Comparison of ENCODE assay signal across 8 cellular contexts in the genomic region with DNA sequence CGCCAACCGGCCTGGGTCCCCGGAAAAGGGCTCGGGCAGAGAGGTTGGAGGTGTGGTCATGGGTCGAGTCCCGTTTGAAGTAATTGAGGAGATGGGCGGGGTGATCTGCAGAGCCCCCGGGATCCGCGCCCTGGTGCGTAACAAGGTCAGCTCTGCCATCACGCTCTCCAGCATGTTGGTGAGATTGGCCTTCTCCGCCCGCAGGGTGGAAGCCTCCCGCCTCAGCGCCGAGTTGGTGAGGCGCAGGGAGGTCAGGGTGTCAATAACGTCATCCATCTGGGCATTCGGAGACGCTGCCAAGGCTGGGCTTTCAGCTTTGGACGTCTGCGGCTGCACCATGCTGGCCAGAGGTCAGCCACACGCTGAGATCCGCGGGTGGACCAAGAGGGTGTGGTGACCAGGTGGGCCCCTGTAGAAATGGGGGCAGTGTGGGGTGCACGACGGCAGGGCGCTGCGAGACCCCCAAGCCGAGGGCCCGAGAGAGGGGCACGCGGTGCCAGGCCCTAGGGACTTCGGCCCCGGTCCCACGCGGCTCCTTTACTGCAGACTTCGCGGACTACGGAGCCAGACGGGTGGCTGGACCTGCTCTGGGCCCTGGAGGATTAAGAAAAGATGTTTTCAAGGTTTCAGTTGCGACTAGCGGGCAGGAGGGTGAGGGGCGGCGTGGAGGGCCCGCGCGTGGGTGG. TPM values are rescaled to one million over a fixed set of nuclear protein-coding genes. Genes with fewer than 3 reads are reported as not detected.
DNase-seq lines count a peak whose midpoint lies in the region; ATAC-seq and TF ChIP-seq lines count a peak whose summit lies in the region.

No MANE protein-coding gene starts in this region.

- peak overlapping the region; percentile 77 for H3K4me3 ChIP-seq in rectal smooth muscle tissue (ENCODE audit: low read length)

- no peak for ATAC-seq in activated T-helper 17 cell treated with anti-CD3 and anti-CD28 coated beads, Interleukin-2, amount 50 U/mL, for 72 hours (replicated peaks)
- ATAC-seq in HG02885 (IDR thresholded peaks at IDR 0.05; ENCODE audit: poor library complexity, unreplicated experiment) = no peak

- H3K4me3 Mint-ChIP-seq in activated T-helper 17 cell treated with anti-CD3 and anti-CD28 coated beads, Interleukin-2, amount 50 U/mL, for 72 hours = peak overlapping the region; percentile 57
- peak overlapping the region; percentile 78 for H3K4me3 Mint-ChIP-seq in glutamatergic neuron (ENCODE audit: unreplicated experiment)

- no peak for TF ChIP-seq CTCF in glutamatergic neuron (IDR thresholded peaks at IDR 0.05; ENCODE audit: partially characterized antibody, unreplicated experiment)

- peak overlapping the region; percentile 48 for H3K27ac ChIP-seq in rectal smooth muscle tissue (ENCODE audit: low read depth, low read length)

- peaks cover 2% of the 10 kb centered on the region for H3K36me3 ChIP-seq in rectal smooth muscle tissue (ENCODE audit: control insufficient read depth, insufficient read depth, low read length)

- peak overlapping the region; percentile 68 for H3K27ac Mint-ChIP-seq in activated T-helper 17 cell treated with anti-CD3 and anti-CD28 coated beads, Interleukin-2, amount 50 U/mL, for 72 hours
- H3K27ac Mint-ChIP-seq in glutamatergic neuron (ENCODE audit: unreplicated experiment) = peak overlapping the region; percentile 82

- peak overlapping the region; percentile 36 for H3K9ac ChIP-seq in rectal smooth muscle tissue (ENCODE audit: low read length)

- peaks cover 2% of the 10 kb centered on the region for H3K27me3 Mint-ChIP-seq in activated T-helper 17 cell treated with anti-CD3 and anti-CD28 coated beads, Interleukin-2, amount 50 U/mL, for 72 hours
- peaks cover 13% of the 10 kb centered on the region for H3K27me3 Mint-ChIP-seq in glutamatergic neuron (ENCODE audit: unreplicated experiment)

- H3K9me3 Mint-ChIP-seq in activated T-helper 17 cell treated with anti-CD3 and anti-CD28 coated beads, Interleukin-2, amount 50 U/mL, for 72 hours = peaks cover 7% of the 10 kb centered on the region
- H3K9me3 Mint-ChIP-seq in glutamatergic neuron (ENCODE audit: unreplicated experiment) = peaks cover 23% of the 10 kb centered on the region

- peak; percentile 66 for DNase-seq in activated effector memory CD4-positive, alpha-beta T cell treated with anti-CD3 and anti-CD28 coated beads, Interleukin-2, amount 50 U/mL, for 16 hours
- DNase-seq in activated effector memory CD4-positive, alpha-beta T cell treated with Interleukin-2 at 50 U/mL for 16 hours = no peak
- DNase-seq in glutamatergic neuron (peak; percentile 28), hippocampal formation (lab: John Stamatoyannopoulos, UW) (no peak), foreskin melanocyte (no peak)

- H3K4me1 ChIP-seq in rectal smooth muscle tissue (ENCODE audit: control insufficient read depth, insufficient read depth, low read length) = peaks cover 4% of the 10 kb centered on the region

- H3K27me3 ChIP-seq in rectal smooth muscle tissue (ENCODE audit: control insufficient read depth, insufficient read depth, low read length) = no peaks in the 10 kb centered on the region

- peaks cover 19% of the 10 kb centered on the region for H3K4me1 Mint-ChIP-seq in activated T-helper 17 cell treated with anti-CD3 and anti-CD28 coated beads, Interleukin-2, amount 50 U/mL, for 72 hours
- peaks cover 3% of the 10 kb centered on the region for H3K4me1 Mint-ChIP-seq in glutamatergic neuron (ENCODE audit: low read depth, unreplicated experiment)

- H3K36me3 Mint-ChIP-seq in activated T-helper 17 cell treated with anti-CD3 and anti-CD28 coated beads, Interleukin-2, amount 50 U/mL, for 72 hours (ENCODE audit: low read depth) = no peaks in the 10 kb centered on the region
- H3K36me3 Mint-ChIP-seq in glutamatergic neuron (ENCODE audit: unreplicated experiment) = peaks cover 25% of the 10 kb centered on the region

RNA-seq across cellular contexts. Expression of a gene that starts 0.7 kb away (rescaled TPM):
- total RNA-seq in activated T-helper 17 cell treated with anti-CD3 and anti-CD28 coated beads, Interleukin-2, amount 50 U/mL, for 72 hours = 1 to 10 TPM; 5.8 to 6.3 TPM
- 35.0 TPM for total RNA-seq in glutamatergic neuron (ENCODE audit: unreplicated experiment)

Comparison
In these comparisons a context has a peak if more than half of its experiments do, and no peak if none do; other contexts are left out.
1. DNase-seq: peak in activated effector memory CD4-positive, alpha-beta T cell treated with anti-CD3 and anti-CD28 coated beads, Interleukin-2, amount 50 U/mL, for 16 hours (single experiment) and glutamatergic neuron (single experiment); none in activated effector memory CD4-positive, alpha-beta T cell treated with Interleukin-2 at 50 U/mL for 16 hours (single experiment), hippocampal formation (0 of 2) and foreskin melanocyte (single experiment).